10 cellular contexts compared by ENCODE assay signal in the genomic region with DNA sequence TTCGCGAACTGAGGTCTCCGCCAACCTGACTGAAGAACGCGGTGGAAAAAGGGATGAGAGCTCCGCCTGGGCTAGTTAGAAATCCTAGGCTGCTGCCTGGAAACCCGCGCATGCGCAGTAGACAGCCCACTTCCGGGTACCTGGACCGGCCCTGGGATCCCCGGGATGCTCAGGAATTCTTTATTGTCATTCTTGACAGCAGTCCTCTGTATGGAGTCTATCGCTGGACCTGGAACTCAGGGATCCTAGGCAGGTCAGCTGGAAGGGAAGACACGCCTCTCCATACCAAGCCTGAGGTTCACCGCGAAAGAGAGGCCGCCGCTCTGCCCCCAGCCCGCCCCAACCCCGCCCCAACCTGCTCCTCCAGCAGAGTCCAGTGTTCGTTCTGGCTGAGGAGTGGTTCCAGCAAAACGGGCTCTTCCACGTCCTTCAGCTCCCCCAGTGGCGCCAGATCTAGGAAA.
DNase-seq lines count a peak whose midpoint lies in the region; ATAC-seq and TF ChIP-seq lines count a peak whose summit lies in the region.
"Had no signal": no experiment of that assay in that cellular context is flagged by ENCODE, and none has a peak within 500 bp of the region (broad histone marks: within the 10 kb centered on the region; RNA-seq: fewer than 3 reads in every experiment).

No MANE protein-coding gene starts in this region.

- H3K4me1 ChIP-seq in CD8-positive, alpha-beta memory T cell (ENCODE audit: insufficient read depth, low read length): no peaks in the 10 kb centered on the region
- H3K4me1 ChIP-seq in Peyer's patch (no peaks in the 10 kb centered on the region), OCI-LY7 (ENCODE audit: insufficient read depth, low read length, poor library complexity, severe bottlenecking) (no peaks in the 10 kb centered on the region)

- TF ChIP-seq CTCF in Peyer's patch (IDR thresholded peaks at IDR 0.05) (no peak), OCI-LY7 (conservative IDR thresholded peaks at IDR 0.05; ENCODE audit: low read length) (no peak)

- H3K9me3 Mint-ChIP-seq in CD8-positive, alpha-beta memory T cell: peaks cover 19 to 52% (median 41%) of the 10 kb centered on the region in 5 donors

- H3K4me3 Mint-ChIP-seq in CD8-positive, alpha-beta memory T cell: peak overlapping the region in 4 of 7 donors; percentile 62 to 72 (median 68)

- H3K27me3 ChIP-seq in CD8-positive, alpha-beta memory T cell (ENCODE audit: insufficient read depth, low read length, poor library complexity, severe bottlenecking): no peaks in the 10 kb centered on the region
- H3K27me3 ChIP-seq in Peyer's patch: no peaks in the 10 kb centered on the region

- H3K9me3 ChIP-seq in CD8-positive, alpha-beta memory T cell (ENCODE audit: low read length): peaks cover 5% of the 10 kb centered on the region
- H3K9me3 ChIP-seq in Peyer's patch: peaks cover 0 to 3% (median 0%) of the 10 kb centered on the region in 4 donors
- no peaks in the 10 kb centered on the region for H3K9me3 ChIP-seq in OCI-LY7 (ENCODE audit: low read length)

- CTCF ChIA-PET in CD8-positive, alpha-beta memory T cell (lab: Charles Lee): no interaction called here
- CTCF ChIA-PET in OCI-LY7 (lab: Charles Lee; ENCODE audit: unreplicated experiment): no interaction called here

- H3K4me2 ChIP-seq in OCI-LY7 (ENCODE audit: low read length): no peak overlapping the region

- no peaks in the 10 kb centered on the region for H4K20me1 ChIP-seq in OCI-LY7 (ENCODE audit: insufficient read depth, low read length)

- BruUV-seq in OCI-LY7 (replicated peaks; lab: Mats Ljungman, UMichigan): no TSS peak

- TF ChIP-seq POLR2A in Peyer's patch (IDR thresholded peaks at IDR 0.05): no peak

- H3K27ac Mint-ChIP-seq in CD8-positive, alpha-beta memory T cell: peak overlapping the region in 2 of 8 donors; percentile 11 to 47

- no peak overlapping the region for H3K4me3 ChIP-seq in CD8-positive, alpha-beta memory T cell (ENCODE audit: low read length)
- H3K4me3 ChIP-seq in Peyer's patch: peak overlapping the region in 1 of 4 donors; percentile 12
- no peak overlapping the region for H3K4me3 ChIP-seq in OCI-LY7 (ENCODE audit: low read depth, low read length, poor library complexity, severe bottlenecking)
- H3K4me3 ChIP-seq: SK-N-MC had no signal

- no peak overlapping the region for H3K27ac ChIP-seq in CD8-positive, alpha-beta memory T cell (ENCODE audit: low read depth, low read length)
- H3K27ac ChIP-seq in Peyer's patch (no peak overlapping the region), OCI-LY7 (ENCODE audit: low read depth, low read length, poor library complexity, severe bottlenecking) (no peak overlapping the region)
- H3K27ac ChIP-seq: SK-N-MC, skin epidermis had no signal

- POLR2A ChIA-PET in CD8-positive, alpha-beta memory T cell (lab: Charles Lee): no interaction called here
- POLR2A ChIA-PET in OCI-LY7 (lab: Charles Lee): no interaction called here

- peak in 2 of 5 donors; percentile 4 to 52 for DNase-seq in CD8-positive, alpha-beta memory T cell
- DNase-seq in H4 (ENCODE audit: low spot score) (peak; percentile 65), Peyer's patch (peak in 2 of 3 donors; percentile 48 to 61), iPS-NIHi11 (ENCODE audit: low spot score) (peak; percentile 49), OCI-LY7 (ENCODE audit: low spot score) (no peak), MV-4-11 (lab: John Stamatoyannopoulos, UW) (no peak)

- no peaks in the 10 kb centered on the region for H3K36me3 ChIP-seq in CD8-positive, alpha-beta memory T cell (ENCODE audit: insufficient read depth, low read length)
- H3K36me3 ChIP-seq in Peyer's patch: no peaks in the 10 kb centered on the region
- no peaks in the 10 kb centered on the region for H3K36me3 ChIP-seq in OCI-LY7 (ENCODE audit: insufficient read depth, low read length)

- H3K4me1 Mint-ChIP-seq in CD8-positive, alpha-beta memory T cell: peaks cover 0 to 4% (median 3%) of the 10 kb centered on the region in 3 donors

- no peak overlapping the region for H2AFZ ChIP-seq in OCI-LY7 (ENCODE audit: low read length)

- H3K27me3 Mint-ChIP-seq in CD8-positive, alpha-beta memory T cell: peaks cover 3 to 4% of the 10 kb centered on the region in 2 donors

- H3K9me2 ChIP-seq in OCI-LY7 (ENCODE audit: insufficient read depth, low read length): no peaks in the 10 kb centered on the region

- H3K36me3 Mint-ChIP-seq in CD8-positive, alpha-beta memory T cell: peaks cover 0 to 9% (median 3%) of the 10 kb centered on the region in 3 donors

- no peaks in the 10 kb centered on the region for H3K79me2 ChIP-seq in OCI-LY7 (ENCODE audit: insufficient read depth, low read depth, low read length)

- no peak for ATAC-seq in HG03108 (IDR thresholded peaks at IDR 0.05; ENCODE audit: unreplicated experiment)
- no peak for ATAC-seq in GM19351 (IDR thresholded peaks at IDR 0.05; ENCODE audit: unreplicated experiment)

- intact Hi-C loops in OCI-LY7 (cut with micrococcal nuclease; ENCODE audit: unreplicated experiment): no loop called here

Comparison
In these comparisons a context has a peak if more than half of its experiments do, and no peak if none do; other contexts are left out.
1. DNase-seq: peak in H4 (single experiment), Peyer's patch (2 of 3) and iPS-NIHi11 (single experiment); none in OCI-LY7 (single experiment) and MV-4-11 (single experiment).